In the genomic region with DNA sequence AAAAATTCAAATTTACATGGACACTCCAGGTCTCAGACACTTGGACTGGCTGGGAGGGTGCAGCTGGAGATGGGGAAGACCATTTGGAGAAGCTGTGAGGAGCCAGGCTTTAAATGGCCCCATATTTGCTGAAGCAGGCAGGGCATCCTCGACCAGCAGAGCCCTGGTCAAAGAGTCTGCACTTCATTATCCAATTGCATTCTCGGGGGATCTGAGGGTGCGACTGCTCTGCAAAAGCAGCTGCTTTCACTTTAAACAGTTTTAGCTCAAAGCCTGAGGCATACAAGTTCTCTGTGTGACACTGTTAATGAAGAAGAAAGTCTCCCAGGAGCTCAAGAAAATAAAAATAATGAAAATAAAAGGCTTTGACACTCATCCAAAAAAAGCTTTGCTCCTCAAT, we compare ENCODE assay signal across 20 cellular contexts.
DNase-seq lines count a peak whose midpoint lies in the region; ATAC-seq lines count a peak whose summit lies in the region.
"Had no signal": no experiment of that assay in that cellular context is flagged by ENCODE, and none has a peak within 500 bp of the region (broad histone marks: within the 10 kb centered on the region; RNA-seq: fewer than 3 reads in every experiment).

No MANE protein-coding gene starts in this region.

- no peaks in the 10 kb centered on the region; the same call in 1 of the 2 replicates for H3K27me3 ChIP-seq in SJCRH30

- DNase-seq in naive B cell (no peak), NK-92 (lab: John Stamatoyannopoulos, UW; ENCODE audit: unreplicated experiment) (no peak), SJCRH30 (no peak)
- DNase-seq in activated CD4-positive, alpha-beta memory T cell treated with anti-CD3 and anti-CD28 coated beads for 36 hours = no peak
- DNase-seq: activated naive CD8-positive, alpha-beta T cell treated with anti-CD3 and anti-CD28 coated beads, Interleukin-2, amount 10 ng/mL, durations not matched to agents 7 days and 5 days; activated T-cell treated with anti-CD3 and anti-CD28 coated beads, Interleukin-2, amount 50 U/mL, for 4 hours; effector CD8-positive, alpha-beta T cell; mesenchymal stem cell; NCI-H1436 treated with DMSO at 0.1 percent for 48 hours; NCI-H446 treated with DMSO at 0.1 percent for 48 hours; stimulated activated naive CD4-positive, alpha-beta T cell; trophoblast cell had no signal

- CTCF ChIA-PET in activated CD4-positive, alpha-beta memory T cell treated with anti-CD3 and anti-CD28 coated beads for 36 hours (lab: Charles Lee) = interaction anchor here (1.9 kb wide), 1 partner anchor 21 kb away, joined by 7 read pairs; no protein-coding TSS in a partner anchor

- H3K9me3 ChIP-seq in SJCRH30 (replicated peaks) = no peaks in the 10 kb centered on the region
- H3K9me3 ChIP-seq: breast epithelium, prostate gland had no signal

- no peaks in the 10 kb centered on the region for H3K36me3 ChIP-seq in SJCRH30
- H3K36me3 ChIP-seq: breast epithelium, prostate gland had no signal

- intact Hi-C loops in activated CD4-positive, alpha-beta memory T cell treated with anti-CD3 and anti-CD28 coated beads for 36 hours (cut with micrococcal nuclease) = no loop called here

- peaks cover 11% of the 10 kb centered on the region for H3K4me1 ChIP-seq in SJCRH30
- H3K4me1 ChIP-seq: breast epithelium, prostate gland had no signal

- peaks cover 0 to 8% (median 5%) of the 10 kb centered on the region in 3 donors for H3K27me3 Mint-ChIP-seq in naive B cell
- H3K27me3 Mint-ChIP-seq in activated CD4-positive, alpha-beta memory T cell treated with anti-CD3 and anti-CD28 coated beads for 36 hours = peaks cover 8% of the 10 kb centered on the region

- H3K4me3 ChIP-seq in SJCRH30 = no peak overlapping the region
- H3K4me3 ChIP-seq: breast epithelium, prostate gland had no signal

- peak overlapping the region in 3 of 6 donors; percentile 42 to 83 (median 60) for H3K27ac Mint-ChIP-seq in naive B cell
- H3K27ac Mint-ChIP-seq in activated CD4-positive, alpha-beta memory T cell treated with anti-CD3 and anti-CD28 coated beads for 36 hours = no peak overlapping the region
- H3K27ac Mint-ChIP-seq: activated naive CD8-positive, alpha-beta T cell treated with anti-CD3 and anti-CD28 coated beads, Interleukin-2, amount 10 ng/mL, durations not matched to agents 7 days and 5 days; nephron had no signal

- H3K36me3 Mint-ChIP-seq in naive B cell = no peaks in the 10 kb centered on the region
- H3K36me3 Mint-ChIP-seq in activated CD4-positive, alpha-beta memory T cell treated with anti-CD3 and anti-CD28 coated beads for 36 hours = no peaks in the 10 kb centered on the region
- H3K36me3 Mint-ChIP-seq: activated naive CD8-positive, alpha-beta T cell treated with anti-CD3 and anti-CD28 coated beads, Interleukin-2, amount 10 ng/mL, durations not matched to agents 7 days and 5 days had no signal

- ATAC-seq in GM19035 (IDR thresholded peaks at IDR 0.05; ENCODE audit: unreplicated experiment) = peak; percentile 2
- peak; percentile 2 for ATAC-seq in GM21825 (IDR thresholded peaks at IDR 0.05; ENCODE audit: unreplicated experiment)
- peak; percentile 18 for ATAC-seq in HG03432 (IDR thresholded peaks at IDR 0.05; ENCODE audit: unreplicated experiment)
- ATAC-seq in naive B cell (ENCODE audit: low read depth in 2 of 2) = no peak
- ATAC-seq in HG02623 (IDR thresholded peaks at IDR 0.05; ENCODE audit: unreplicated experiment) = no peak
- ATAC-seq: activated T-cell treated with anti-CD3 and anti-CD28 coated beads, Interleukin-2, amount 50 U/mL, for 4 hours; HCT116 had no signal

- peak overlapping the region in 7 of 8 donors; percentile 30 to 91 (median 82) for H3K4me3 Mint-ChIP-seq in naive B cell
- no peak overlapping the region for H3K4me3 Mint-ChIP-seq in activated CD4-positive, alpha-beta memory T cell treated with anti-CD3 and anti-CD28 coated beads for 36 hours
- H3K4me3 Mint-ChIP-seq: activated naive CD8-positive, alpha-beta T cell treated with anti-CD3 and anti-CD28 coated beads, Interleukin-2, amount 10 ng/mL, durations not matched to agents 7 days and 5 days; activated T-cell treated with anti-CD3 and anti-CD28 coated beads, Interleukin-2, amount 50 U/mL, for 4 hours; nephron had no signal

- POLR2A ChIA-PET in activated CD4-positive, alpha-beta memory T cell treated with anti-CD3 and anti-CD28 coated beads for 36 hours (lab: Charles Lee) = no interaction called here

- no peak overlapping the region for H3K27ac ChIP-seq in SJCRH30
- H3K27ac ChIP-seq: breast epithelium, prostate gland had no signal

- H3K4me1 Mint-ChIP-seq in naive B cell = peaks cover 15 to 32% (median 28%) of the 10 kb centered on the region in 3 donors
- peaks cover 3% of the 10 kb centered on the region for H3K4me1 Mint-ChIP-seq in activated CD4-positive, alpha-beta memory T cell treated with anti-CD3 and anti-CD28 coated beads for 36 hours (ENCODE audit: low read depth)

- H3K9me3 Mint-ChIP-seq in naive B cell = no peaks in the 10 kb centered on the region
- no peaks in the 10 kb centered on the region for H3K9me3 Mint-ChIP-seq in activated CD4-positive, alpha-beta memory T cell treated with anti-CD3 and anti-CD28 coated beads for 36 hours
- H3K9me3 Mint-ChIP-seq: activated naive CD8-positive, alpha-beta T cell treated with anti-CD3 and anti-CD28 coated beads, Interleukin-2, amount 10 ng/mL, durations not matched to agents 7 days and 5 days; activated T-cell treated with anti-CD3 and anti-CD28 coated beads, Interleukin-2, amount 50 U/mL, for 4 hours; nephron had no signal

Comparison
In these comparisons a context has a peak if more than half of its experiments do, and no peak if none do; other contexts are left out.
1. ATAC-seq: peak in GM19035 (single experiment), GM21825 (single experiment) and HG03432 (single experiment); none in naive B cell (0 of 2) and HG02623 (single experiment).